ENCODE assay signal across 28 cellular contexts in the genomic region with DNA sequence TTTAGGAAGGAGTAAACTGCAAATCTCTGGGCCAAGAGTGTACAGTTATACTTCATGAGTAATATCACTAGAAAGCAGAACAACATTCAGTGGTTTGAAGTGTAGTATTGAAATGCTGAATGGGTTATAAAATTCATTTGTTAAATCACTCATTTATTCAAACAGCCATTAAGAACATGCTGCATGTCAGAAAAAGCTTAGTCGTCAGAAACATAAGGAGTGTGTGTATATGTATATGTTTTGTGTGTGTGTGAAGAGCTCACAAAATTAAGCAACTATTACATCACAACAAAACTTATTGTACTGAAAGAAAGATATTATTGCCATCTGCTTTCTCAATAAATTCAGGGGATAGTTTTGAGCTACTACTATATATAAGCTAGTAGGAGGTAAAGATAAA.
"Had no signal": no experiment of that assay in that cellular context is flagged by ENCODE, and none has a peak within 500 bp of the region (broad histone marks: within the 10 kb centered on the region; RNA-seq: fewer than 3 reads in every experiment).

No MANE protein-coding gene starts in this region.

- H3K4me3 ChIP-seq: colonic mucosa, esophagus squamous epithelium, gastrocnemius medialis, heart right ventricle, left lung, lower lobe of right lung, mucosa of descending colon had no signal

- DNase-seq: colonic mucosa; cortex of kidney; effector CD8-positive, alpha-beta T cell; effector memory CD8-positive, alpha-beta T cell; endodermal cell; erythroblast; esophagus squamous epithelium; foreskin fibroblast; foreskin melanocyte; gastrocnemius medialis; glutamatergic neuron; head of caudate nucleus; heart right ventricle; hippocampal formation; left cardiac atrium; left lung; left ventricle myocardium superior; lower lobe of right lung; mesenchymal stem cell; mucosa of descending colon; naive B cell had no signal

- ATAC-seq: effector memory CD8-positive, alpha-beta T cell; esophagus mucosa; gastrocnemius medialis; heart right ventricle; left cardiac atrium; left lung; left ventricle myocardium superior; lower lobe of right lung; mucosa of descending colon had no signal

- H3K36me3 Mint-ChIP-seq: naive B cell had no signal

- H3K27ac Mint-ChIP-seq: dendritic cell treated with granulocyte-macrophage colony-stimulating factor and Interleukin-4, amounts not matched to agents 40 ng/mL and 50 ng/mL, for 4 days; effector memory CD8-positive, alpha-beta T cell; endodermal cell; mesothelial cell of epicardium; naive B cell had no signal

- H3K4me3 Mint-ChIP-seq: dendritic cell treated with granulocyte-macrophage colony-stimulating factor and Interleukin-4, amounts not matched to agents 40 ng/mL and 50 ng/mL, for 4 days; effector memory CD8-positive, alpha-beta T cell; endodermal cell; mesothelial cell of epicardium; naive B cell had no signal

- H3K4me1 ChIP-seq: colonic mucosa, esophagus squamous epithelium, gastrocnemius medialis, heart right ventricle, left lung, lower lobe of right lung had no signal

- H3K27me3 ChIP-seq: colonic mucosa, esophagus squamous epithelium, gastrocnemius medialis, heart right ventricle, left lung had no signal

- FAIRE-seq: endometrium, islet of Langerhans, keratinocyte had no signal

- H3K27ac ChIP-seq: colonic mucosa, epithelial cell of prostate, esophagus squamous epithelium, gastrocnemius medialis, heart right ventricle, left lung, lower lobe of right lung had no signal

- H3K36me3 ChIP-seq: colonic mucosa, esophagus squamous epithelium, gastrocnemius medialis, heart right ventricle, left lung, lower lobe of right lung had no signal

- H3K27me3 Mint-ChIP-seq: dendritic cell treated with granulocyte-macrophage colony-stimulating factor and Interleukin-4, amounts not matched to agents 40 ng/mL and 50 ng/mL, for 4 days; effector memory CD8-positive, alpha-beta T cell; naive B cell had no signal

- H3K9me3 ChIP-seq: colonic mucosa, gastrocnemius medialis, lower lobe of right lung, mucosa of descending colon had no signal

- H3K4me1 Mint-ChIP-seq: endodermal cell, naive B cell had no signal
